1 cellular context compared by ENCODE assay signal in genomic region chr19:48354332-48354992, GRCh38.
TF ChIP-seq lines count a peak whose summit lies in the region.

No MANE protein-coding gene starts in this region.

TF ChIP-seq in HepG2, 621 proteins besides CTCF, POLR2A, EP300 and RAD21 (continued from another document and continues in another):
- no peak for TF ChIP-seq NFAT5 (CRISPR knock-in tag; IDR thresholded peaks at IDR 0.05)
- peak; percentile 62 for TF ChIP-seq ZBTB43 (CRISPR knock-in tag; conservative IDR thresholded peaks at IDR 0.05)
- TF ChIP-seq LCORL (IDR thresholded peaks at IDR 0.05) = peak; percentile 73
- peak; percentile 96 for TF ChIP-seq LCORL (CRISPR knock-in tag; IDR thresholded peaks at IDR 0.05)
- TF ChIP-seq ZFAT (CRISPR knock-in tag; conservative IDR thresholded peaks at IDR 0.05) = no peak
- no peak for TF ChIP-seq JARID2 (CRISPR knock-in tag; IDR thresholded peaks at IDR 0.05; ENCODE audit: insufficient replicate concordance)
- 0 out of 2 replicates have a peak, but pooled peaks have one; percentile 34 for TF ChIP-seq KLF9 (CRISPR knock-in tag; IDR thresholded peaks at IDR 0.05; ENCODE audit: low read depth)
- no peak for TF ChIP-seq ZNF782 (CRISPR knock-in tag; IDR thresholded peaks at IDR 0.05; ENCODE audit: borderline replicate concordance)
- peak; percentile 95 for TF ChIP-seq TBX3 (IDR thresholded peaks at IDR 0.05; ENCODE audit: borderline replicate concordance)
- no peak for TF ChIP-seq ZNF101 (CRISPR knock-in tag; IDR thresholded peaks at IDR 0.05; ENCODE audit: borderline replicate concordance, low read depth)
- TF ChIP-seq HES4 (CRISPR knock-in tag; IDR thresholded peaks at IDR 0.05; ENCODE audit: borderline replicate concordance) = no peak
- no peak for TF ChIP-seq PLSCR1 (CRISPR knock-in tag; IDR thresholded peaks at IDR 0.05; ENCODE audit: borderline replicate concordance)
- TF ChIP-seq KDM3A (CRISPR knock-in tag; IDR thresholded peaks at IDR 0.05; ENCODE audit: low read depth) = peak; percentile 88
- peak; percentile 96 for TF ChIP-seq ZNF710 (CRISPR knock-in tag; IDR thresholded peaks at IDR 0.05; ENCODE audit: borderline replicate concordance)
- no peak for TF ChIP-seq CSRNP1 (CRISPR knock-in tag; IDR thresholded peaks at IDR 0.05)
- TF ChIP-seq HOXA5 (CRISPR knock-in tag; IDR thresholded peaks at IDR 0.05) = no peak; the same call in 1 of the 2 replicates
- TF ChIP-seq ZNF235 (CRISPR knock-in tag; IDR thresholded peaks at IDR 0.05; ENCODE audit: borderline replicate concordance) = no peak
- TF ChIP-seq FOSL2 (CRISPR knock-in tag; IDR thresholded peaks at IDR 0.05) = peak; percentile 96
- no peak for TF ChIP-seq ZNF800 (CRISPR knock-in tag; IDR thresholded peaks at IDR 0.05)
- TF ChIP-seq AHR (CRISPR knock-in tag; IDR thresholded peaks at IDR 0.05) = no peak
- peak; percentile 68 for TF ChIP-seq KAT8 (CRISPR knock-in tag; IDR thresholded peaks at IDR 0.05)
- TF ChIP-seq TFDP2 (CRISPR knock-in tag; IDR thresholded peaks at IDR 0.05) = no peak
- TF ChIP-seq ZBTB8A (CRISPR knock-in tag; IDR thresholded peaks at IDR 0.05; ENCODE audit: borderline replicate concordance, low read depth) = no peak
- TF ChIP-seq POLR2G (IDR thresholded peaks at IDR 0.05; ENCODE audit: low read depth, low read length) = peak; percentile 48
- TF ChIP-seq ZNF276 (CRISPR knock-in tag; IDR thresholded peaks at IDR 0.05; ENCODE audit: low read depth) = no peak
- no peak for TF ChIP-seq CERS6 (CRISPR knock-in tag; IDR thresholded peaks at IDR 0.05)
- TF ChIP-seq RFXANK (CRISPR knock-in tag; IDR thresholded peaks at IDR 0.05) = no peak
- no peak for TF ChIP-seq ZNF343 (CRISPR knock-in tag; IDR thresholded peaks at IDR 0.05)
- no peak for TF ChIP-seq MBD4 (IDR thresholded peaks at IDR 0.05; ENCODE audit: borderline replicate concordance, low read length)
- no peak for TF ChIP-seq ZNF530 (CRISPR knock-in tag; IDR thresholded peaks at IDR 0.05; ENCODE audit: low read depth)
- no peak for TF ChIP-seq ZBTB46 (CRISPR knock-in tag; IDR thresholded peaks at IDR 0.05; ENCODE audit: borderline replicate concordance)
- no peak for TF ChIP-seq SIN3B (IDR thresholded peaks at IDR 0.05; ENCODE audit: low read length)
- no peak for TF ChIP-seq SYNCRIP (IDR thresholded peaks at IDR 0.05; ENCODE audit: insufficient read depth, low read depth, low read length)
- TF ChIP-seq ZNF512B (CRISPR knock-in tag; IDR thresholded peaks at IDR 0.05; ENCODE audit: borderline replicate concordance) = no peak
- TF ChIP-seq ZNF777 (CRISPR knock-in tag; IDR thresholded peaks at IDR 0.05) = no peak
- peak; percentile 93 for TF ChIP-seq TEAD3 (CRISPR knock-in tag; optimal IDR thresholded peaks at IDR 0.05; ENCODE audit: borderline replicate concordance)
- 0 out of 2 replicates have a peak, but pooled peaks have one; percentile 38 for TF ChIP-seq CHD4 (IDR thresholded peaks at IDR 0.05; ENCODE audit: borderline replicate concordance, low read length)
